In the genomic region with DNA sequence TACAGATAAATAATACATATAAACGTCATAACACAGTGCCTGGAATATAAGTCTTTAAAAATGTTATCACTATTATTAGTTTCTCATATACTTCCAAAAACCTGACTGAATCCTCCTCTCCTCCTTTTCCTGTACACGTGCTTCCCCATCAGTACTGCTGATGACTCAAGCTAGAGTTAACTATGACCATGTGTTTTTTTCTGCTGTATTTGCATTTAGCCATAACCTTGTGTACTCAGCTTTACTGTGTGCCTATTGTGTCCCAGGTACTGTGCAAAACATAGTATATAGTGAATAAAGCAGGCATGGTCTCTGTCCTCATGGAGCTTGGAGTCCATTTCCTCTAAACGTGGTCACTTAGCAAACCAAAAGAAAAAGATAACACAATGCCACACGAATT, we compare ENCODE assay signal across 1 cellular context.
TF ChIP-seq lines count a peak whose summit lies in the region.

No MANE protein-coding gene starts in this region.

TF ChIP-seq in HepG2, 621 proteins besides CTCF, POLR2A, EP300 and RAD21 (continued from another document and continues in another):
- no peak for TF ChIP-seq ZNF773 (CRISPR knock-in tag; IDR thresholded peaks at IDR 0.05; ENCODE audit: borderline replicate concordance)
- 0 out of 2 replicates have a peak, but pooled peaks have one; percentile 26 for TF ChIP-seq KDM4B (CRISPR knock-in tag; IDR thresholded peaks at IDR 0.05)
- TF ChIP-seq CREM (IDR thresholded peaks at IDR 0.05) = 0 out of 2 replicates have a peak, but pooled peaks have one; percentile 27
- no peak for TF ChIP-seq CREM (CRISPR knock-in tag; IDR thresholded peaks at IDR 0.05)
- TF ChIP-seq, protein P1, sequence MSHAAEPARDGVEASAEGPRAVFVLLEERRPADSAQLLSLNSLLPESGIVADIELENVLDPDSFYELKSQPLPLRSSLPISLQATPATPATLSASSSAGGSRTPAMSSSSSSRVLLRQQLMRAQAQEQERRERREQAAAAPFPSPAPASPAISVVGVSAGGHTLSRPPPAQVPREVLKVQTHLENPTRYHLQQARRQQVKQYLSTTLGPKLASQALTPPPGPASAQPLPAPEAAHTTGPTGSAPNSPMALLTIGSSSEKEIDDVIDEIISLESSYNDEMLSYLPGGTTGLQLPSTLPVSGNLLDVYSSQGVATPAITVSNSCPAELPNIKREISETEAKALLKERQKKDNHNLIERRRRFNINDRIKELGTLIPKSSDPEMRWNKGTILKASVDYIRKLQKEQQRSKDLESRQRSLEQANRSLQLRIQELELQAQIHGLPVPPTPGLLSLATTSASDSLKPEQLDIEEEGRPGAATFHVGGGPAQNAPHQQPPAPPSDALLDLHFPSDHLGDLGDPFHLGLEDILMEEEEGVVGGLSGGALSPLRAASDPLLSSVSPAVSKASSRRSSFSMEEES (CRISPR knock-in tag; IDR thresholded peaks at IDR 0.05) = 0 out of 2 replicates have a peak, but pooled peaks have one; percentile 21
- TF ChIP-seq PHF8 (CRISPR knock-in tag; IDR thresholded peaks at IDR 0.05) = no peak
- TF ChIP-seq, protein P2, sequence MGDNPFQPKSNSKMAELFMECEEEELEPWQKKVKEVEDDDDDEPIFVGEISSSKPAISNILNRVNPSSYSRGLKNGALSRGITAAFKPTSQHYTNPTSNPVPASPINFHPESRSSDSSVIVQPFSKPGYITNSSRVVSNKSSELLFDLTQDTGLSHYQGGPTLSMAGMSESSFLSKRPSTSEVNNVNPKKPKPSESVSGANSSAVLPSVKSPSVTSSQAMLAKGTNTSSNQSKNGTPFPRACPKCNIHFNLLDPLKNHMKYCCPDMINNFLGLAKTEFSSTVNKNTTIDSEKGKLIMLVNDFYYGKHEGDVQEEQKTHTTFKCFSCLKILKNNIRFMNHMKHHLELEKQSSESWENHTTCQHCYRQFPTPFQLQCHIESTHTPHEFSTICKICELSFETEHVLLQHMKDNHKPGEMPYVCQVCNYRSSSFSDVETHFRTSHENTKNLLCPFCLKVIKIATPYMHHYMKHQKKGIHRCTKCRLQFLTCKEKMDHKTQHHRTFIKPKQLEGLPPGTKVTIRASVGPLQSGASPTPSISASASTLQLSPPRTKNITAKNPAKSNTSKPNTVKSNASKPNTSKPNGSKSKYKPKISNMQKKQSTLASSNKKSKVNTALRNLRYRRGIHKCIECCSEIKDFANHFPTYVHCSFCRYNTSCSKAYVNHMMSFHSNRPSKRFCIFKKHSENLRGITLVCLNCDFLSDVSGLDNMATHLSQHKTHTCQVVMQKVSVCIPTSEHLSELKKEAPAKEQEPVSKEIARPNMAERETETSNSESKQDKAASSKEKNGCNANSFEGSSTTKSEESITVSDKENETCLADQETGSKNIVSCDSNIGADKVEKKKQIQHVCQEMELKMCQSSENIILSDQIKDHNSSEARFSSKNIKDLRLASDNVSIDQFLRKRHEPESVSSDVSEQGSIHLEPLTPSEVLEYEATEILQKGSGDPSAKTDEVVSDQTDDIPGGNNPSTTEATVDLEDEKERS (CRISPR knock-in tag; IDR thresholded peaks at IDR 0.05) = peak; percentile 97
- TF ChIP-seq, protein P3, sequence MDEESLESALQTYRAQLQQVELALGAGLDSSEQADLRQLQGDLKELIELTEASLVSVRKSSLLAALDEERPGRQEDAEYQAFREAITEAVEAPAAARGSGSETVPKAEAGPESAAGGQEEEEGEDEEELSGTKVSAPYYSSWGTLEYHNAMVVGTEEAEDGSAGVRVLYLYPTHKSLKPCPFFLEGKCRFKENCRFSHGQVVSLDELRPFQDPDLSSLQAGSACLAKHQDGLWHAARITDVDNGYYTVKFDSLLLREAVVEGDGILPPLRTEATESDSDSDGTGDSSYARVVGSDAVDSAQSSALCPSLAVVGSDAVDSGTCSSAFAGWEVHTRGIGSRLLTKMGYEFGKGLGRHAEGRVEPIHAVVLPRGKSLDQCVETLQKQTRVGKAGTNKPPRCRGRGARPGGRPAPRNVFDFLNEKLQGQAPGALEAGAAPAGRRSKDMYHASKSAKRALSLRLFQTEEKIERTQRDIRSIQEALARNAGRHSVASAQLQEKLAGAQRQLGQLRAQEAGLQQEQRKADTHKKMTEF (CRISPR knock-in tag; IDR thresholded peaks at IDR 0.05) = 0 out of 2 replicates have a peak, but pooled peaks have one; percentile 41
- TF ChIP-seq FOXJ3 (CRISPR knock-in tag; IDR thresholded peaks at IDR 0.05; ENCODE audit: borderline replicate concordance) = 0 out of 2 replicates have a peak, but pooled peaks have one; percentile 22
- TF ChIP-seq FOSL2 (CRISPR knock-in tag; IDR thresholded peaks at IDR 0.05) = peak; percentile 87
- TF ChIP-seq ZNF83 (CRISPR knock-in tag; IDR thresholded peaks at IDR 0.05; ENCODE audit: borderline replicate concordance) = no peak
- 0 out of 2 replicates have a peak, but pooled peaks have one; percentile 25 for TF ChIP-seq ZNF878 (CRISPR knock-in tag; IDR thresholded peaks at IDR 0.05)
- TF ChIP-seq ZBTB20 (CRISPR knock-in tag; IDR thresholded peaks at IDR 0.05; ENCODE audit: borderline replicate concordance, low read depth) = 0 out of 2 replicates have a peak, but pooled peaks have one; percentile 52
- TF ChIP-seq SRSF9 (IDR thresholded peaks at IDR 0.05; ENCODE audit: borderline replicate concordance, insufficient read depth, low read depth, low read length, poor library complexity, severe bottlenecking) = no peak
- TF ChIP-seq NFYB (CRISPR knock-in tag; IDR thresholded peaks at IDR 0.05) = no peak
- TF ChIP-seq ZNF232 (CRISPR knock-in tag; IDR thresholded peaks at IDR 0.05; ENCODE audit: borderline replicate concordance) = peak; percentile 72; the same call in 1 of the 2 replicates
- TF ChIP-seq, protein P4, sequence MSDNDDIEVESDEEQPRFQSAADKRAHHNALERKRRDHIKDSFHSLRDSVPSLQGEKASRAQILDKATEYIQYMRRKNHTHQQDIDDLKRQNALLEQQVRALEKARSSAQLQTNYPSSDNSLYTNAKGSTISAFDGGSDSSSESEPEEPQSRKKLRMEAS (IDR thresholded peaks at IDR 0.05) = peak; percentile 65
- TF ChIP-seq POGZ (CRISPR knock-in tag; IDR thresholded peaks at IDR 0.05) = peak; percentile 92
- peak; percentile 45; the same call in 1 of the 2 replicates for TF ChIP-seq FOXO1 (CRISPR knock-in tag; IDR thresholded peaks at IDR 0.05)
- TF ChIP-seq ZMYM2 (CRISPR knock-in tag; IDR thresholded peaks at IDR 0.05) = peak; percentile 98
- peak; percentile 46; the same call in 1 of the 2 replicates for TF ChIP-seq FOXK1 (CRISPR knock-in tag; IDR thresholded peaks at IDR 0.05; ENCODE audit: borderline replicate concordance, low read depth)
- 0 out of 2 replicates have a peak, but pooled peaks have one; percentile 32 for TF ChIP-seq MIER2 (CRISPR knock-in tag; IDR thresholded peaks at IDR 0.05)
- TF ChIP-seq ZNF292 (CRISPR knock-in tag; IDR thresholded peaks at IDR 0.05; ENCODE audit: borderline replicate concordance, low read depth) = 0 out of 2 replicates have a peak, but pooled peaks have one; percentile 43
- TF ChIP-seq RFX3 (CRISPR knock-in tag; IDR thresholded peaks at IDR 0.05) = no peak
- TF ChIP-seq TARDBP (CRISPR knock-in tag; IDR thresholded peaks at IDR 0.05) = peak; percentile 51; the same call in 1 of the 2 replicates
- no peak for TF ChIP-seq ZNF790 (CRISPR knock-in tag; IDR thresholded peaks at IDR 0.05; ENCODE audit: borderline replicate concordance)
- TF ChIP-seq PHF21A (CRISPR knock-in tag; IDR thresholded peaks at IDR 0.05) = 0 out of 2 replicates have a peak, but pooled peaks have one; percentile 17
- TF ChIP-seq ZMYM4 (CRISPR knock-in tag; IDR thresholded peaks at IDR 0.05) = peak; percentile 67
- TF ChIP-seq ZNF703 (CRISPR knock-in tag; IDR thresholded peaks at IDR 0.05; ENCODE audit: borderline replicate concordance) = no peak
- TF ChIP-seq, protein P5, sequence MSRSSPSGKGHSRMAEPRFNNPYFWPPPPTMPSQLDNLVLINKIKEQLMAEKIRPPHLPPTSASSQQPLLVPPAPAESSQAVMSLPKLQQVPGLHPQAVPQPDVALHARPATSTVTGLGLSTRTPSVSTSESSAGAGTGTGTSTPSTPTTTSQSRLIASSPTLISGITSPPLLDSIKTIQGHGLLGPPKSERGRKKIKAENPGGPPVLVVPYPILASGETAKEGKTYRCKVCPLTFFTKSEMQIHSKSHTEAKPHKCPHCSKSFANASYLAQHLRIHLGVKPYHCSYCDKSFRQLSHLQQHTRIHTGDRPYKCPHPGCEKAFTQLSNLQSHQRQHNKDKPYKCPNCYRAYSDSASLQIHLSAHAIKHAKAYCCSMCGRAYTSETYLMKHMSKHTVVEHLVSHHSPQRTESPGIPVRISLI (CRISPR knock-in tag; IDR thresholded peaks at IDR 0.05; ENCODE audit: borderline replicate concordance) = peak; percentile 82
- TF ChIP-seq ZNF354B (CRISPR knock-in tag; IDR thresholded peaks at IDR 0.05) = no peak
- peak; percentile 97 for TF ChIP-seq KDM1A (CRISPR knock-in tag; IDR thresholded peaks at IDR 0.05)
- TF ChIP-seq ZNF382 (CRISPR knock-in tag; IDR thresholded peaks at IDR 0.05; ENCODE audit: borderline replicate concordance) = no peak
- peak; percentile 71; the same call in 1 of the 2 replicates for TF ChIP-seq TRIM24 (CRISPR knock-in tag; IDR thresholded peaks at IDR 0.05)
- TF ChIP-seq HDAC2 (CRISPR knock-in tag; IDR thresholded peaks at IDR 0.05) = peak; percentile 30; the same call in 1 of the 2 replicates
- TF ChIP-seq SOX5 (CRISPR knock-in tag; IDR thresholded peaks at IDR 0.05; ENCODE audit: borderline replicate concordance) = peak; percentile 86
- TF ChIP-seq, protein P6, sequence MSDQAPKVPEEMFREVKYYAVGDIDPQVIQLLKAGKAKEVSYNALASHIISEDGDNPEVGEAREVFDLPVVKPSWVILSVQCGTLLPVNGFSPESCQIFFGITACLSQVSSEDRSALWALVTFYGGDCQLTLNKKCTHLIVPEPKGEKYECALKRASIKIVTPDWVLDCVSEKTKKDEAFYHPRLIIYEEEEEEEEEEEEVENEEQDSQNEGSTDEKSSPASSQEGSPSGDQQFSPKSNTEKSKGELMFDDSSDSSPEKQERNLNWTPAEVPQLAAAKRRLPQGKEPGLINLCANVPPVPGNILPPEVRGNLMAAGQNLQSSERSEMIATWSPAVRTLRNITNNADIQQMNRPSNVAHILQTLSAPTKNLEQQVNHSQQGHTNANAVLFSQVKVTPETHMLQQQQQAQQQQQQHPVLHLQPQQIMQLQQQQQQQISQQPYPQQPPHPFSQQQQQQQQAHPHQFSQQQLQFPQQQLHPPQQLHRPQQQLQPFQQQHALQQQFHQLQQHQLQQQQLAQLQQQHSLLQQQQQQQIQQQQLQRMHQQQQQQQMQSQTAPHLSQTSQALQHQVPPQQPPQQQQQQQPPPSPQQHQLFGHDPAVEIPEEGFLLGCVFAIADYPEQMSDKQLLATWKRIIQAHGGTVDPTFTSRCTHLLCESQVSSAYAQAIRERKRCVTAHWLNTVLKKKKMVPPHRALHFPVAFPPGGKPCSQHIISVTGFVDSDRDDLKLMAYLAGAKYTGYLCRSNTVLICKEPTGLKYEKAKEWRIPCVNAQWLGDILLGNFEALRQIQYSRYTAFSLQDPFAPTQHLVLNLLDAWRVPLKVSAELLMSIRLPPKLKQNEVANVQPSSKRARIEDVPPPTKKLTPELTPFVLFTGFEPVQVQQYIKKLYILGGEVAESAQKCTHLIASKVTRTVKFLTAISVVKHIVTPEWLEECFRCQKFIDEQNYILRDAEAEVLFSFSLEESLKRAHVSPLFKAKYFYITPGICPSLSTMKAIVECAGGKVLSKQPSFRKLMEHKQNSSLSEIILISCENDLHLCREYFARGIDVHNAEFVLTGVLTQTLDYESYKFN (CRISPR knock-in tag; conservative IDR thresholded peaks at IDR 0.05) = 0 out of 2 replicates have a peak, but pooled peaks have one; percentile 24
- peak; percentile 86 to 94 for TF ChIP-seq MAFK (conservative IDR thresholded peaks at IDR 0.05 in 1 of 2, IDR thresholded peaks at IDR 0.05 in 1 of 2; ENCODE audit: low read length in 2 of 2)
- no peak for TF ChIP-seq DR1 (CRISPR knock-in tag; IDR thresholded peaks at IDR 0.05)
- TF ChIP-seq HHEX (CRISPR knock-in tag; IDR thresholded peaks at IDR 0.05) = no peak
- peak; percentile 46; the same call in 1 of the 2 replicates for TF ChIP-seq NCOA2 (CRISPR knock-in tag; IDR thresholded peaks at IDR 0.05)
- TF ChIP-seq, protein P7, sequence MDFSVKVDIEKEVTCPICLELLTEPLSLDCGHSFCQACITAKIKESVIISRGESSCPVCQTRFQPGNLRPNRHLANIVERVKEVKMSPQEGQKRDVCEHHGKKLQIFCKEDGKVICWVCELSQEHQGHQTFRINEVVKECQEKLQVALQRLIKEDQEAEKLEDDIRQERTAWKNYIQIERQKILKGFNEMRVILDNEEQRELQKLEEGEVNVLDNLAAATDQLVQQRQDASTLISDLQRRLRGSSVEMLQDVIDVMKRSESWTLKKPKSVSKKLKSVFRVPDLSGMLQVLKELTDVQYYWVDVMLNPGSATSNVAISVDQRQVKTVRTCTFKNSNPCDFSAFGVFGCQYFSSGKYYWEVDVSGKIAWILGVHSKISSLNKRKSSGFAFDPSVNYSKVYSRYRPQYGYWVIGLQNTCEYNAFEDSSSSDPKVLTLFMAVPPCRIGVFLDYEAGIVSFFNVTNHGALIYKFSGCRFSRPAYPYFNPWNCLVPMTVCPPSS (IDR thresholded peaks at IDR 0.05) = no peak
- peak; percentile 45; the same call in 1 of the 2 replicates for TF ChIP-seq MED1 (CRISPR knock-in tag; IDR thresholded peaks at IDR 0.05)
- no peak for TF ChIP-seq ZNF383 (CRISPR knock-in tag; IDR thresholded peaks at IDR 0.05; ENCODE audit: borderline replicate concordance)
- TF ChIP-seq FOXA3 (CRISPR knock-in tag; IDR thresholded peaks at IDR 0.05) = peak; percentile 90
- TF ChIP-seq ZNF274 (CRISPR knock-in tag; IDR thresholded peaks at IDR 0.05) = no peak
- 0 out of 2 replicates have a peak, but pooled peaks have one; percentile 25 for TF ChIP-seq HDAC1 (CRISPR knock-in tag; IDR thresholded peaks at IDR 0.05)
- peak; percentile 80 for TF ChIP-seq ZNF644 (CRISPR knock-in tag; IDR thresholded peaks at IDR 0.05; ENCODE audit: low read depth)
- TF ChIP-seq, protein P8, sequence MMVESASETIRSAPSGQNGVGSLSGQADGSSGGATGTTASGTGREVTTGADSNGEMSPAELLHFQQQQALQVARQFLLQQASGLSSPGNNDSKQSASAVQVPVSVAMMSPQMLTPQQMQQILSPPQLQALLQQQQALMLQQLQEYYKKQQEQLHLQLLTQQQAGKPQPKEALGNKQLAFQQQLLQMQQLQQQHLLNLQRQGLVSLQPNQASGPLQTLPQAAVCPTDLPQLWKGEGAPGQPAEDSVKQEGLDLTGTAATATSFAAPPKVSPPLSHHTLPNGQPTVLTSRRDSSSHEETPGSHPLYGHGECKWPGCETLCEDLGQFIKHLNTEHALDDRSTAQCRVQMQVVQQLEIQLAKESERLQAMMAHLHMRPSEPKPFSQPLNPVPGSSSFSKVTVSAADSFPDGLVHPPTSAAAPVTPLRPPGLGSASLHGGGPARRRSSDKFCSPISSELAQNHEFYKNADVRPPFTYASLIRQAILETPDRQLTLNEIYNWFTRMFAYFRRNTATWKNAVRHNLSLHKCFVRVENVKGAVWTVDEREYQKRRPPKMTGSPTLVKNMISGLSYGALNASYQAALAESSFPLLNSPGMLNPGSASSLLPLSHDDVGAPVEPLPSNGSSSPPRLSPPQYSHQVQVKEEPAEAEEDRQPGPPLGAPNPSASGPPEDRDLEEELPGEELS (CRISPR knock-in tag; IDR thresholded peaks at IDR 0.05) = peak; percentile 67
